Comparison of ENCODE assay signal across 16 cellular contexts in the genomic region with DNA sequence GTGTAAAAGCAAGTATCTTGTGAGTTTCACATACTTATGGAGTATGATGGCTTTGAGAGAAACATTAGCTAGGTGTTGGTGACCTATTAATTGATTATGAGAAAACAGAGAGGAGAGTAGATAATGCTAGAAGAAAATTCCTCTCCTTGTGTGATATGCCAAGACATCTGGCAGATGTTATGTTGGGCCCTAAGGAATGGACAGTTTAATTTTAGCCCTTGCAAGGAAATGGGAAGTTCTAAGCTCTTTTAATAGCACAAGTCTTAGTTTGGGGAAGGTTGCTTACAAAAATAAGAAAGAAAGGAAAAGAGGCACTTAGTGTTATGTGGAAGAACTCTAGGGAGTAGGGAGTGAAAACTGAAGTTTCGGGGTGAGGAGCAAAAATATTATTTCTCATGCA. TPM values are rescaled to one million over a fixed set of nuclear protein-coding genes. Genes with fewer than 3 reads are reported as not detected.
DNase-seq lines count a peak whose midpoint lies in the region; ATAC-seq and TF ChIP-seq lines count a peak whose summit lies in the region.
"Had no signal": no experiment of that assay in that cellular context is flagged by ENCODE, and none has a peak within 500 bp of the region (broad histone marks: within the 10 kb centered on the region; RNA-seq: fewer than 3 reads in every experiment).

No MANE protein-coding gene starts in this region.

- H3K4me3 Mint-ChIP-seq in Calu3 (ENCODE audit: low read depth, unreplicated experiment): peak overlapping the region; percentile 18
- H3K4me3 Mint-ChIP-seq in natural killer cell: no peak overlapping the region
- H3K4me3 Mint-ChIP-seq: natural killer cell treated with Interleukin-12 subunit alpha and Interleukin-12 subunit beta and Interleukin-15 and Interleukin-18, amount 100 ng/mL, for 72 hours had no signal

- no peak overlapping the region for H2AK5ac ChIP-seq in mesenchymal stem cell (ENCODE audit: low read length, severe bottlenecking)

- H3K4me3 ChIP-seq in mesenchymal stem cell (ENCODE audit: insufficient read depth in 1 of 2, low read depth in 1 of 2, low read length in 2 of 2) (peak overlapping the region in 1 of 2 experiments; percentile 25), smooth muscle cell (no peak overlapping the region)

- H3K4me2 ChIP-seq in mesenchymal stem cell (ENCODE audit: low read length, poor library complexity, severe bottlenecking): no peak overlapping the region
- peak overlapping the region; percentile 9 for H3K4me2 ChIP-seq in smooth muscle cell

- peaks cover 23% of the 10 kb centered on the region for H3K36me3 Mint-ChIP-seq in Calu3 (ENCODE audit: insufficient read depth, unreplicated experiment)
- H3K36me3 Mint-ChIP-seq in natural killer cell: no peaks in the 10 kb centered on the region

- no peak overlapping the region for H2AFZ ChIP-seq in mesenchymal stem cell (ENCODE audit: low read depth, low read length)
- H2AFZ ChIP-seq in smooth muscle cell (ENCODE audit: low read depth): no peak overlapping the region

- no peak overlapping the region for H3K23ac ChIP-seq in mesenchymal stem cell (ENCODE audit: low read length in 2 of 2)

- peaks cover 45% of the 10 kb centered on the region for H4K20me1 ChIP-seq in smooth muscle cell (ENCODE audit: low read depth)

- H3K27me3 ChIP-seq in mesenchymal stem cell (ENCODE audit: control insufficient read depth in 1 of 2, insufficient read depth in 1 of 2, low read length in 2 of 2) (no peaks in the 10 kb centered on the region), smooth muscle cell (ENCODE audit: low read depth) (no peaks in the 10 kb centered on the region)

- no peak overlapping the region for H2BK12ac ChIP-seq in mesenchymal stem cell (ENCODE audit: low read length in 2 of 2)

- H3K27me3 Mint-ChIP-seq in Calu3 (ENCODE audit: unreplicated experiment) (no peaks in the 10 kb centered on the region), natural killer cell (ENCODE audit: low read depth in 2 of 2) (peaks cover 32 to 36% of the 10 kb centered on the region in 2 donors)

- H4K91ac ChIP-seq in mesenchymal stem cell (ENCODE audit: low read length): no peak overlapping the region

- no CpG with 5 or more reads among the region's 1 CpG for WGBS in mesenchymal stem cell
- WGBS in smooth muscle cell (ENCODE audit: low lambda C conversion rate): 94% methylated on average over 1 of the region's 1 CpG

- no peaks in the 10 kb centered on the region for H3K9me3 ChIP-seq in mesenchymal stem cell (ENCODE audit: control insufficient read depth, low read length)
- no peaks in the 10 kb centered on the region for H3K9me3 ChIP-seq in smooth muscle cell (replicated peaks; ENCODE audit: low read depth)

- H3K27ac Mint-ChIP-seq in Calu3 (ENCODE audit: unreplicated experiment) (peak overlapping the region; percentile 61), natural killer cell (no peak overlapping the region)
- H3K27ac Mint-ChIP-seq: natural killer cell treated with Interleukin-12 subunit alpha and Interleukin-12 subunit beta and Interleukin-15 and Interleukin-18, amount 100 ng/mL, for 72 hours had no signal

- H3K27ac ChIP-seq in caudate nucleus (ENCODE audit: low read depth, low read length) (peak overlapping the region; percentile 52), mesenchymal stem cell (ENCODE audit: low read length, poor library complexity, severe bottlenecking) (no peak overlapping the region), smooth muscle cell (ENCODE audit: low read depth) (no peak overlapping the region)

- ATAC-seq in natural killer cell: no peak
- ATAC-seq: natural killer cell treated with Interleukin-12 subunit alpha and Interleukin-12 subunit beta and Interleukin-15 and Interleukin-18, amount 100 ng/mL, for 72 hours; Panc1 had no signal

- no TSS peak for BruUV-seq in Calu3 (replicated peaks; lab: Mats Ljungman, UMichigan)

- no peak for DNase-seq in Calu3
- no peak for DNase-seq in caudate nucleus (lab: John Stamatoyannopoulos, UW)
- DNase-seq in mesenchymal stem cell: no peak
- DNase-seq in smooth muscle cell (lab: John Stamatoyannopoulos, UW; ENCODE audit: unreplicated experiment): no peak
- DNase-seq in activated gamma-delta T cell treated with Interleukin-2 at 50 U/mL for 16 hours: no peak
- DNase-seq in putamen (ENCODE audit: low spot score): no peak
- no peak for DNase-seq in natural killer cell
- no peak for DNase-seq in SK-N-DZ (ENCODE audit: low spot score)
- DNase-seq: activated naive CD4-positive, alpha-beta T cell treated with Interleukin-2 at 50 U/mL for 16 hours; Karpas-422; kidney glomerular epithelial cell; NCI-H1694 treated with DMSO at 0.1 percent for 48 hours; NCI-H510A treated with DMSO at 0.1 percent for 48 hours; SW 1271 had no signal

- H2BK5ac ChIP-seq in mesenchymal stem cell (ENCODE audit: low read depth, low read length, poor library complexity, severe bottlenecking): no peak overlapping the region

- H3K4me1 ChIP-seq in mesenchymal stem cell (ENCODE audit: control insufficient read depth, insufficient read depth, low read depth, low read length) (peaks cover 2% of the 10 kb centered on the region), smooth muscle cell (ENCODE audit: low read depth) (peaks cover 67% of the 10 kb centered on the region)

- no peak overlapping the region for H2BK15ac ChIP-seq in mesenchymal stem cell (ENCODE audit: low read depth, poor library complexity, severe bottlenecking)

- H3K9me3 Mint-ChIP-seq in Calu3 (ENCODE audit: low read depth, unreplicated experiment) (no peaks in the 10 kb centered on the region), natural killer cell (no peaks in the 10 kb centered on the region)
- H3K9me3 Mint-ChIP-seq: natural killer cell treated with Interleukin-12 subunit alpha and Interleukin-12 subunit beta and Interleukin-15 and Interleukin-18, amount 100 ng/mL, for 72 hours had no signal

- no peak overlapping the region for H2BK120ac ChIP-seq in mesenchymal stem cell (ENCODE audit: low read depth, low read length)

- no peak overlapping the region for H4K8ac ChIP-seq in mesenchymal stem cell (ENCODE audit: low read length)

- CTCF ChIA-PET in Calu3 (lab: Charles Lee): interaction anchor here (0.7 to 2.1 kb wide), 2 partner anchors 15 to 75 kb away, joined by 4 to 6 read pairs; no protein-coding TSS in a partner anchor

- H3K79me1 ChIP-seq in mesenchymal stem cell (replicated peaks; ENCODE audit: low read length, poor library complexity, severe bottlenecking): peaks cover 4% of the 10 kb centered on the region

- no peak overlapping the region for H3K14ac ChIP-seq in mesenchymal stem cell (ENCODE audit: low read length in 2 of 2)

- no peak overlapping the region for H3K4ac ChIP-seq in mesenchymal stem cell (ENCODE audit: low read depth in 1 of 2, low read length in 2 of 2)

- intact Hi-C loops in Calu3 (cut with micrococcal nuclease; ENCODE audit: unreplicated experiment) (loop anchor here (2.0 to 10.0 kb wide), 2 partner anchors 15 to 177 kb away; no protein-coding TSS in a partner anchor), natural killer cell (cut with micrococcal nuclease) (no loop called here)

- H3F3A ChIP-seq in smooth muscle cell (ENCODE audit: low read depth): no peaks in the 10 kb centered on the region

- peaks cover 64% of the 10 kb centered on the region for H3K4me1 Mint-ChIP-seq in Calu3 (ENCODE audit: low read depth, unreplicated experiment)
- H3K4me1 Mint-ChIP-seq in natural killer cell: peaks cover 18% of the 10 kb centered on the region in 2 donors

- H3K9ac ChIP-seq in mesenchymal stem cell (ENCODE audit: low read length) (peak overlapping the region; percentile 64), smooth muscle cell (ENCODE audit: low read depth) (no peak overlapping the region)

- peaks cover 100% of the 10 kb centered on the region for H3K79me2 ChIP-seq in smooth muscle cell (ENCODE audit: low read depth)

- H3K36me3 ChIP-seq in mesenchymal stem cell (ENCODE audit: control insufficient read depth in 1 of 2, insufficient read depth in 2 of 2, low read depth in 1 of 2, low read length in 2 of 2): no peaks in the 10 kb centered on the region
- H3K36me3 ChIP-seq in smooth muscle cell (ENCODE audit: low read depth): no peaks in the 10 kb centered on the region

- no peak for TF ChIP-seq CTCF in Calu3 (IDR thresholded peaks at IDR 0.05; ENCODE audit: unreplicated experiment)
- no peak for TF ChIP-seq CTCF in smooth muscle cell (IDR thresholded peaks at IDR 0.05; ENCODE audit: borderline replicate concordance, insufficient read depth, poor library complexity, severe bottlenecking)
- no peak for TF ChIP-seq CTCF in natural killer cell (IDR thresholded peaks at IDR 0.05)

- no peak overlapping the region for H3K18ac ChIP-seq in mesenchymal stem cell (ENCODE audit: low read depth in 1 of 2, low read length in 2 of 2)

RNA-seq across cellular contexts. Expression of a gene that starts 5.1 kb away (rescaled TPM):
- total RNA-seq in Calu3 (2022) (37.3 and 48.0 TPM in 2 replicates), smooth muscle cell (29.9 and 32.2 TPM in 2 replicates), natural killer cell (under 1 TPM; 0.33 to 0.93 (median 0.35) TPM)
- polyA plus RNA-seq in mesenchymal stem cell (2013, experiment 1 of 2): 5.2 TPM
- 5.1 TPM for polyA plus RNA-seq in mesenchymal stem cell (2013, experiment 2 of 2)
- 9.1 and 9.3 TPM in 2 replicates for polyA plus RNA-seq in smooth muscle cell
- polyA plus RNA-seq in SK-N-DZ (2014; cell fraction: cytosol; rRNA removed): 3.8 and 4.0 TPM in 2 replicates
- polyA plus RNA-seq in SK-N-DZ (2014; cell fraction: nucleus; rRNA removed): 1.8 and 3.3 TPM in 2 replicates

Comparison
In these comparisons a context has a peak if more than half of its experiments do, and no peak if none do; other contexts are left out.
1. RNA of a gene that starts 5.1 kb away (total RNA-seq): 37.3 to 48.0 TPM in Calu3 and 29.9 to 32.2 TPM in smooth muscle cell; 0.33 to 0.93 TPM in natural killer cell; every median in the first group is over 10 times any median in the second.